25 cellular contexts compared by ENCODE assay signal in the genomic region with DNA sequence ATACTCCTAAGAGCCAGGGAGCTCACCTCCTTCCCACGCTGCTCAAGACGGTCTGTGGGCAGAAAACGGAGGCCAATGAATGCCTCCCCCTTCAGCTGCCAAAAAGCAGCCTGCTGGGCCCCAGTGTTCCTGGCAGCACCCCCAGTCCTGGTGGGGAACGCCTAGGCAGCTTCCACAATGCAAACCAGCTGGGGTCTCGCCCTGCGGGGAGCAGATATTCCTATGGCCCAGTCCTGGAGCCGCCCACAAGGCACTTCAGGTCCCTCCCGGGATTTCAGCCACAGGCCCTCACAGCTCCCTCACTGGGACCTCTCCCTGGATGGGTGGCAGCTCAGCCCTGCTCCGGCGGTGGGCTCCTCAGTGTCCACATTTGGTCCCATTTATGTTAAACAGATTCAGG. TPM values are rescaled to one million over a fixed set of nuclear protein-coding genes. Genes with fewer than 3 reads are reported as not detected.
DNase-seq lines count a peak whose midpoint lies in the region; ATAC-seq and TF ChIP-seq lines count a peak whose summit lies in the region.
"Had no signal": no experiment of that assay in that cellular context is flagged by ENCODE, and none has a peak within 500 bp of the region (broad histone marks: within the 10 kb centered on the region; RNA-seq: fewer than 3 reads in every experiment).

No MANE protein-coding gene starts in this region.

- H3K14ac ChIP-seq in mesenchymal stem cell (ENCODE audit: low read length in 2 of 2): no peak overlapping the region

- no peak overlapping the region for H3K23ac ChIP-seq in mesenchymal stem cell (ENCODE audit: low read length in 2 of 2)

- H3K27ac ChIP-seq in coronary artery (peak overlapping the region; percentile 42 to 65), mesenchymal stem cell (ENCODE audit: low read length, poor library complexity, severe bottlenecking) (no peak overlapping the region), stomach smooth muscle (ENCODE audit: low read length) (peak overlapping the region; percentile 81), foreskin keratinocyte (no peak overlapping the region)

- H3K4me3 Mint-ChIP-seq in activated T-cell treated with anti-CD3 and anti-CD28 coated beads, Interleukin-2, amount 50 U/mL, for 72 hours: no peak overlapping the region
- H3K4me3 Mint-ChIP-seq: stimulated activated naive CD8-positive, alpha-beta T cell treated with anti-CD3 and anti-CD28 coated beads, Interleukin-15, amount 100 ng/mL, for 72 hours had no signal

- 85% methylated on average over 10 of the region's 10 CpGs for WGBS in mesenchymal stem cell

- H2BK12ac ChIP-seq in mesenchymal stem cell (ENCODE audit: low read length in 2 of 2): peak overlapping the region in 1 of 2 experiments; percentile 15

- no peak overlapping the region for H3K18ac ChIP-seq in mesenchymal stem cell (ENCODE audit: low read depth in 1 of 2, low read length in 2 of 2)

- H3K27me3 ChIP-seq in mesenchymal stem cell (ENCODE audit: control insufficient read depth in 1 of 2, insufficient read depth in 1 of 2, low read length in 2 of 2) (no peaks in the 10 kb centered on the region), stomach smooth muscle (ENCODE audit: control insufficient read depth in 1 of 2, insufficient read depth in 2 of 2, low read length in 2 of 2) (no peaks in the 10 kb centered on the region), foreskin keratinocyte (no peaks in the 10 kb centered on the region)
- H3K27me3 ChIP-seq: spleen had no signal

- peaks cover 19% of the 10 kb centered on the region for H3K79me1 ChIP-seq in mesenchymal stem cell (replicated peaks; ENCODE audit: low read length, poor library complexity, severe bottlenecking)

- H2AFZ ChIP-seq in mesenchymal stem cell (ENCODE audit: low read depth, low read length): no peak overlapping the region

- H3K9me3 Mint-ChIP-seq in activated T-cell treated with anti-CD3 and anti-CD28 coated beads, Interleukin-2, amount 50 U/mL, for 72 hours: no peaks in the 10 kb centered on the region
- H3K9me3 Mint-ChIP-seq: CD8-positive, alpha-beta memory T cell; stimulated activated naive CD8-positive, alpha-beta T cell treated with anti-CD3 and anti-CD28 coated beads, Interleukin-15, amount 100 ng/mL, for 72 hours had no signal

- no peaks in the 10 kb centered on the region for H3K27me3 Mint-ChIP-seq in activated T-cell treated with anti-CD3 and anti-CD28 coated beads, Interleukin-2, amount 50 U/mL, for 72 hours (ENCODE audit: low read depth)
- H3K27me3 Mint-ChIP-seq: stimulated activated naive CD8-positive, alpha-beta T cell treated with anti-CD3 and anti-CD28 coated beads, Interleukin-15, amount 100 ng/mL, for 72 hours had no signal

- H2BK5ac ChIP-seq in mesenchymal stem cell (ENCODE audit: low read depth, low read length, poor library complexity, severe bottlenecking): no peak overlapping the region

- no peak overlapping the region for H2BK15ac ChIP-seq in mesenchymal stem cell (ENCODE audit: low read depth, poor library complexity, severe bottlenecking)

- H3K4me1 ChIP-seq in mesenchymal stem cell (ENCODE audit: control insufficient read depth, insufficient read depth, low read depth, low read length): peaks cover 31% of the 10 kb centered on the region
- H3K4me1 ChIP-seq in stomach smooth muscle (ENCODE audit: control insufficient read depth, insufficient read depth, low read length): peaks cover 64% of the 10 kb centered on the region
- H3K4me1 ChIP-seq in foreskin keratinocyte: peaks cover 11% of the 10 kb centered on the region

- peak overlapping the region; percentile 45 for H3K9ac ChIP-seq in mesenchymal stem cell (ENCODE audit: low read length)
- H3K9ac ChIP-seq in stomach smooth muscle (ENCODE audit: low read length in 2 of 2): peak overlapping the region; percentile 29 to 31

- H4K8ac ChIP-seq in mesenchymal stem cell (ENCODE audit: low read length): no peak overlapping the region

- TF ChIP-seq CTCF in coronary artery (IDR thresholded peaks at IDR 0.05) (no peak), foreskin keratinocyte (conservative IDR thresholded peaks at IDR 0.05) (no peak)

- H3K36me3 ChIP-seq in mesenchymal stem cell (ENCODE audit: control insufficient read depth in 1 of 2, insufficient read depth in 2 of 2, low read depth in 1 of 2, low read length in 2 of 2): peaks cover 42 to 58% of the 10 kb centered on the region in 2 experiments
- peaks cover 10 to 18% of the 10 kb centered on the region in 2 donors for H3K36me3 ChIP-seq in stomach smooth muscle (ENCODE audit: control insufficient read depth in 2 of 2, insufficient read depth in 2 of 2, low read length in 2 of 2)

- no peak overlapping the region for H2BK120ac ChIP-seq in mesenchymal stem cell (ENCODE audit: low read depth, low read length)

- DNase-seq in GM03348 (ENCODE audit: low spot score) (peak; percentile 3), coronary artery (ENCODE audit: low spot score) (no peak), mesenchymal stem cell (no peak), NCI-H1930 (lab: John Stamatoyannopoulos, UW) (no peak), foreskin keratinocyte (no peak)
- DNase-seq in effector CD4-positive, alpha-beta T cell: no peak
- no peak for DNase-seq in activated T-cell treated with anti-CD3 and anti-CD28 coated beads, Interleukin-2, amount 50 U/mL, for 72 hours
- DNase-seq: activated CD4-positive, alpha-beta T cell treated with anti-CD3 and anti-CD28 coated beads, Interleukin-2, amount 50 U/mL, for 1 hour; activated gamma-delta T cell; CD8-positive, alpha-beta memory T cell; DMS53; GDM1; NCI-H1092 treated with DMSO at 0.1 percent for 48 hours; NCI-H2081 treated with DMSO at 0.1 percent for 48 hours; NCI-H446 treated with DMSO at 0.1 percent for 48 hours; spleen; stimulated activated naive CD8-positive, alpha-beta T cell treated with anti-CD3 and anti-CD28 coated beads, Interleukin-15, amount 100 ng/mL, for 72 hours had no signal

- peak overlapping the region; percentile 39 for H2AK5ac ChIP-seq in mesenchymal stem cell (ENCODE audit: low read length, severe bottlenecking)

- H3K4me1 Mint-ChIP-seq in activated T-cell treated with anti-CD3 and anti-CD28 coated beads, Interleukin-2, amount 50 U/mL, for 72 hours (ENCODE audit: low read depth): no peaks in the 10 kb centered on the region
- H3K4me1 Mint-ChIP-seq: CD8-positive, alpha-beta memory T cell; stimulated activated naive CD8-positive, alpha-beta T cell treated with anti-CD3 and anti-CD28 coated beads, Interleukin-15, amount 100 ng/mL, for 72 hours had no signal

- H3K4me2 ChIP-seq in mesenchymal stem cell (ENCODE audit: low read length, poor library complexity, severe bottlenecking): no peak overlapping the region

- H4K91ac ChIP-seq in mesenchymal stem cell (ENCODE audit: low read length): no peak overlapping the region

- H3K9me3 ChIP-seq in mesenchymal stem cell (ENCODE audit: control insufficient read depth, low read length) (no peaks in the 10 kb centered on the region), stomach smooth muscle (ENCODE audit: control insufficient read depth in 2 of 2, low read length in 2 of 2) (no peaks in the 10 kb centered on the region)
- H3K9me3 ChIP-seq: mucosa of descending colon, spleen had no signal

- no peaks in the 10 kb centered on the region for H3K36me3 Mint-ChIP-seq in activated T-cell treated with anti-CD3 and anti-CD28 coated beads, Interleukin-2, amount 50 U/mL, for 72 hours (ENCODE audit: insufficient read depth in 2 of 2)
- H3K36me3 Mint-ChIP-seq: CD8-positive, alpha-beta memory T cell had no signal

- H3K4ac ChIP-seq in mesenchymal stem cell (ENCODE audit: low read depth in 1 of 2, low read length in 2 of 2): no peak overlapping the region

- no peak overlapping the region for H3K4me3 ChIP-seq in coronary artery
- H3K4me3 ChIP-seq in mesenchymal stem cell (ENCODE audit: insufficient read depth in 1 of 2, low read depth in 1 of 2, low read length in 2 of 2): no peak overlapping the region
- H3K4me3 ChIP-seq in stomach smooth muscle (ENCODE audit: low read length in 2 of 2): no peak overlapping the region
- H3K4me3 ChIP-seq: mucosa of descending colon had no signal

- no peak for ATAC-seq in activated T-cell treated with anti-CD3 and anti-CD28 coated beads, Interleukin-2, amount 50 U/mL, for 72 hours (replicated peaks in 1 of 2)
- ATAC-seq in foreskin keratinocyte: no peak
- ATAC-seq: left lobe of liver; SK-N-SH treated with all-trans-retinoic acid at 6 μM for 48 hours; stimulated activated naive CD8-positive, alpha-beta T cell treated with anti-CD3 and anti-CD28 coated beads, Interleukin-15, amount 100 ng/mL, for 72 hours had no signal

- no peak overlapping the region for H3K27ac Mint-ChIP-seq in activated T-cell treated with anti-CD3 and anti-CD28 coated beads, Interleukin-2, amount 50 U/mL, for 72 hours
- H3K27ac Mint-ChIP-seq: CD8-positive, alpha-beta memory T cell; progenitor cell of endocrine pancreas had no signal

RNA-seq across cellular contexts. Expression of a gene that starts 29.2 kb away (rescaled TPM):
- polyA plus RNA-seq in mesenchymal stem cell (2013, experiment 1 of 2): 10.1 TPM
- 9.6 TPM for polyA plus RNA-seq in mesenchymal stem cell (2013, experiment 2 of 2)
- under 1 TPM in 1 of 2 donors, not detected in 1; 0.46 TPM for total RNA-seq in activated T-cell treated with anti-CD3 and anti-CD28 coated beads, Interleukin-2, amount 50 U/mL, for 72 hours
- total RNA-seq in foreskin keratinocyte: 11.7 and 16.0 TPM in 2 replicates
- 13.8 and 19.1 TPM in 2 replicates for polyA plus RNA-seq in foreskin keratinocyte
- total RNA-seq: CD8-positive, alpha-beta memory T cell had no signal
- polyA plus RNA-seq: CD8-positive, alpha-beta memory T cell; neural cell had no signal

RNA-seq across cellular contexts. Expression of a gene that starts 42.2 kb away (rescaled TPM):
- polyA plus RNA-seq in mesenchymal stem cell (2013, experiment 1 of 2): 390 TPM
- 388 TPM for polyA plus RNA-seq in mesenchymal stem cell (2013, experiment 2 of 2)
- total RNA-seq in activated T-cell treated with anti-CD3 and anti-CD28 coated beads, Interleukin-2, amount 50 U/mL, for 72 hours: 10 to 100 TPM; 60.7 to 67.1 TPM
- total RNA-seq in foreskin keratinocyte: 119 and 127 TPM in 2 replicates
- polyA plus RNA-seq in foreskin keratinocyte: 234 and 245 TPM in 2 replicates

RNA-seq across cellular contexts. Expression of a gene that starts 51.0 kb away (rescaled TPM):
- polyA plus RNA-seq in mesenchymal stem cell (2013, experiment 1 of 2): not detected
- not detected for polyA plus RNA-seq in mesenchymal stem cell (2013, experiment 2 of 2)
- 1 to 10 TPM in 1 of 2 donors, under 1 TPM in 1; 0.31 to 1.2 TPM for total RNA-seq in activated T-cell treated with anti-CD3 and anti-CD28 coated beads, Interleukin-2, amount 50 U/mL, for 72 hours
- 0.14 and 0.24 TPM in 2 replicates for total RNA-seq in foreskin keratinocyte
- not detected in 2 replicates for polyA plus RNA-seq in foreskin keratinocyte
- total RNA-seq: RPMI7951 had no signal
- polyA plus RNA-seq: adipose tissue, neural cell, spleen had no signal

Comparison
In these comparisons a context has a peak if more than half of its experiments do, and no peak if none do; other contexts are left out.
1. H3K27ac ChIP-seq: peak in coronary artery (2 of 2) and stomach smooth muscle (single experiment); none in mesenchymal stem cell (single experiment) and foreskin keratinocyte (single experiment).